ENCODE assay signal across 19 cellular contexts in genomic region chr12:131041216-131041967, GRCh38.
DNase-seq lines count a peak whose midpoint lies in the region; ATAC-seq, FAIRE-seq and TF ChIP-seq lines count a peak whose summit lies in the region.
"Had no signal": no experiment of that assay in that cellular context is flagged by ENCODE, and none has a peak within 500 bp of the region (broad histone marks: within the 10 kb centered on the region; RNA-seq: fewer than 3 reads in every experiment).

No MANE protein-coding gene starts in this region.

- H3K27ac ChIP-seq in right cardiac atrium (ENCODE audit: low read length): no peak overlapping the region
- H3K27ac ChIP-seq in kidney (ENCODE audit: low read depth in 2 of 2, low read length in 2 of 2): no peak overlapping the region

- H3K9me3 ChIP-seq in right cardiac atrium (ENCODE audit: control insufficient read depth, low read length) (no peaks in the 10 kb centered on the region), kidney (ENCODE audit: control insufficient read depth in 1 of 2, low read length in 2 of 2) (no peaks in the 10 kb centered on the region)

- TF ChIP-seq CTCF in kidney (IDR thresholded peaks at IDR 0.05; ENCODE audit: borderline replicate concordance, extremely low read depth, insufficient read depth): no peak

- peak in 2 of 3 donors; percentile 28 to 40 for DNase-seq in right cardiac atrium
- DNase-seq in left cardiac atrium: no peak
- DNase-seq in NCI-H2029 (lab: John Stamatoyannopoulos, UW): peak; percentile 87
- peak; percentile 39 for DNase-seq in kidney
- no peak for DNase-seq in NCI-H2227 treated with DMSO at 0.1 percent for 48 hours (lab: John Stamatoyannopoulos, UW)
- DNase-seq: Calu3; CD4-positive, CD25-positive, alpha-beta regulatory T cell; GF-D8; KBM-7; NCI-H187; NCI-H2171 treated with DMSO at 0.1 percent for 48 hours; NCI-H524 treated with DMSO at 0.1 percent for 48 hours; NK-92 treated with Interleukin-12 subunit alpha and Interleukin-12 subunit beta, amount 100 ng/mL, for 24 hours; SIG-M5; T-helper 17 cell had no signal

- intact Hi-C loops in right cardiac atrium (cut with DNase I) (no loop called here), left cardiac atrium (cut with DNase I) (no loop called here), kidney (cut with DNase I) (no loop called here)

- H3K4me1 ChIP-seq in right cardiac atrium (ENCODE audit: control insufficient read depth, insufficient read depth, low read length) (no peaks in the 10 kb centered on the region), kidney (ENCODE audit: control insufficient read depth in 1 of 2, insufficient read depth in 1 of 2, low read depth in 1 of 2, low read length in 2 of 2) (no peaks in the 10 kb centered on the region)

- no peak for ATAC-seq in right cardiac atrium
- no peak for ATAC-seq in left cardiac atrium
- ATAC-seq in GM19467 (IDR thresholded peaks at IDR 0.05; ENCODE audit: unreplicated experiment): no peak
- ATAC-seq in GM19455 (IDR thresholded peaks at IDR 0.05; ENCODE audit: unreplicated experiment): no peak
- ATAC-seq: T-helper 17 cell had no signal

- no peaks in the 10 kb centered on the region for H3K36me3 ChIP-seq in kidney (ENCODE audit: control insufficient read depth in 1 of 2, insufficient read depth in 2 of 2, low read length in 2 of 2)

- 82% methylated on average over 20 of the region's 20 CpGs for WGBS in right cardiac atrium

- FAIRE-seq in kidney (lab: Jason Lieb, UNC): no peak
- FAIRE-seq: GM12891, H1 had no signal

- H3K27me3 ChIP-seq in right cardiac atrium (ENCODE audit: control insufficient read depth, insufficient read depth): no peaks in the 10 kb centered on the region

- no peak overlapping the region for H3K4me3 ChIP-seq in right cardiac atrium (ENCODE audit: low read length)
- H3K4me3 ChIP-seq in kidney (ENCODE audit: low read length in 2 of 2): no peak overlapping the region

- no peak overlapping the region for H3K9ac ChIP-seq in kidney (ENCODE audit: low read length in 2 of 2)

Comparison
In these comparisons a context has a peak if more than half of its experiments do, and no peak if none do; other contexts are left out.
1. DNase-seq: peak in right cardiac atrium (2 of 3), NCI-H2029 (single experiment) and kidney (single experiment); none in left cardiac atrium (single experiment) and NCI-H2227 treated with DMSO at 0.1 percent for 48 hours (single experiment).